18 cellular contexts compared by ENCODE assay signal in the genomic region with DNA sequence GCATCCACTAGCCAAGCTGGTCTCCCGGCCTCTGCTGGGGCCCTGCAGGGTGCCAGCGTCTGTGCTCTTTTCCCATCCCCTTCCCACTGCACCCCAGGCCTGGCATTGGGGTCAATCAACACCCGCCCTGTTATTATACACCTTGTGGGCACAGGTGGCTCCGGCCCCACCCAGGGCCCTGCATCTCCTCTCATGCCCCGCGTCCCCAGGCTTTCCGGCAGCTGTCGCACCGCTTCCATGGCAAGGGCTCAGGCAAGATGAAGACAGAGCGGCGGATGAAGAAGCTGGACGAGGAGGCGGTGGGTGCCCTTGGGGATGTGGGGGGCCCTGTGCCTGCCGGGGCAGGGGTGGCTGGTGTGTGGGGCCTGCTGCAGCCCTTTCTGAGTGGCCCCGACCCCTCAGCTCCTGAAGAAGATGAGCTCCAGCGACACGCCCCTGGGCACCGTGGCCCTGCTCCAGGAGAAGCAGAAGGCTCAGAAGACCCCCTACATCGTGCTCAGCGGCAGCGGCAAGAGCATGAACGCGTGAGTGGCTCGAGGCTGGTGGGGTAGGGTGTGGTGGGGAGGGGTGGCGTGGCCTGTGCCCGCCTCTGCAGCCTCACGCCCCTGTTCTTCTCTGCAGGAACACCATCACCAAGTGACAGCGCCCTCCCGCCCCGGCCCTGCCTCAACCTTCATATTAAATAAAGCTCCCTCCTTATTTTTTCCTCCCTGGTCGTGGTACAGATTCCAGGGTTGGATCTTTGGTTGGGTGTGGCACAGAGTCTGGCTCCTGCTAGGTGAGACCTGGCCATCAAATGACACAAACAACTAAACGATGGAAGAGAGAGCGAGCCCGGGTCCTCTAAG. TPM values are rescaled to one million over a fixed set of nuclear protein-coding genes. Genes with fewer than 3 reads are reported as not detected.
A peak's percentile ranks its signal among the peaks of the same experiment; 100 is the strongest.
DNase-seq lines count a peak whose midpoint lies in the region; ATAC-seq, FAIRE-seq and TF ChIP-seq lines count a peak whose summit lies in the region.
"Had no signal": no experiment of that assay in that cellular context is flagged by ENCODE, and none has a peak within 500 bp of the region (broad histone marks: within the 10 kb centered on the region; RNA-seq: fewer than 3 reads in every experiment).

No MANE protein-coding gene starts in this region.

- WGBS in HepG2 (ENCODE audit: low lambda C conversion rate): 96% methylated on average over 30 of the region's 34 CpGs
- 87% methylated on average over 9 of the region's 34 CpGs for WGBS in right lobe of liver (ENCODE audit: insufficient coverage, low coverage, low lambda C conversion rate, missing lambda C conversion rate)

- H2AFZ ChIP-seq in HepG2 (ENCODE audit: low read length): no peak overlapping the region

- TF ChIP-seq EP300 in HepG2 (IDR thresholded peaks at IDR 0.05; ENCODE audit: low read depth in 2 of 2, low read length in 2 of 2): no peak
- TF ChIP-seq EP300 in HepG2 (CRISPR knock-in tag; IDR thresholded peaks at IDR 0.05; ENCODE audit: borderline replicate concordance): no peak

- H3K36me3 ChIP-seq in HepG2 (replicated peaks in 1 of 2; ENCODE audit: control insufficient read depth in 1 of 2, insufficient read depth in 2 of 2, low read length in 2 of 2) (peaks cover 5 to 19% of the 10 kb centered on the region in 2 experiments; a peak in 4 of 5 replicates), right lobe of liver (peaks cover 0 to 33% (median 16%) of the 10 kb centered on the region in 4 donors)

- no peaks in the 10 kb centered on the region for H3K9me3 Mint-ChIP-seq in activated T-cell treated with anti-CD3 and anti-CD28 coated beads, Interleukin-2, amount 50 U/mL, for 24 hours
- H3K9me3 Mint-ChIP-seq in endothelial cell (ENCODE audit: unreplicated experiment): no peaks in the 10 kb centered on the region
- H3K9me3 Mint-ChIP-seq: CD4-positive, alpha-beta memory T cell had no signal

- H3K27me3 Mint-ChIP-seq in activated T-cell treated with anti-CD3 and anti-CD28 coated beads, Interleukin-2, amount 50 U/mL, for 24 hours: no peaks in the 10 kb centered on the region
- H3K27me3 Mint-ChIP-seq in endothelial cell (ENCODE audit: unreplicated experiment): peaks cover 7% of the 10 kb centered on the region
- H3K27me3 Mint-ChIP-seq: CD4-positive, alpha-beta memory T cell had no signal

- no TSS peak for BruUV-seq in HepG2 (replicated peaks; lab: Mats Ljungman, UMichigan)

- H3K4me3 ChIP-seq in HepG2 (replicated peaks in 1 of 3; ENCODE audit: insufficient read depth in 1 of 3, low read depth in 2 of 3, low read length in 3 of 3) (no peak overlapping the region), right lobe of liver (no peak overlapping the region)
- H3K4me3 ChIP-seq: BLaER1 treated with 17β-estradiol and CSF1 and Interleukin-3, amounts not matched to agents 10 nM and 100 nM; HAP-1 had no signal

- no peaks in the 10 kb centered on the region; a peak in 1 of 5 replicates for H3K27me3 ChIP-seq in HepG2 (ENCODE audit: control insufficient read depth in 1 of 2, insufficient read depth in 2 of 2, low read length in 2 of 2)
- no peaks in the 10 kb centered on the region for H3K27me3 ChIP-seq in right lobe of liver
- H3K27me3 ChIP-seq: BLaER1 treated with 17β-estradiol and CSF1 and Interleukin-3, amounts not matched to agents 10 nM and 100 nM had no signal

- POLR2A ChIA-PET in HepG2 (lab: Yijun Ruan, JAX): no interaction called here

- TF ChIP-seq CTCF in HepG2 (CRISPR knock-in tag; IDR thresholded peaks at IDR 0.05) (no peak), right lobe of liver (IDR thresholded peaks at IDR 0.05) (no peak), endothelial cell (IDR thresholded peaks at IDR 0.05; ENCODE audit: unreplicated experiment) (no peak)

- no peak for FAIRE-seq in HepG2 (lab: Jason Lieb, UNC)
- FAIRE-seq: GM12891 had no signal

- H3K4me3 Mint-ChIP-seq in activated T-cell treated with anti-CD3 and anti-CD28 coated beads, Interleukin-2, amount 50 U/mL, for 24 hours: no peak overlapping the region
- peak overlapping the region; percentile 37 for H3K4me3 Mint-ChIP-seq in endothelial cell (ENCODE audit: unreplicated experiment)
- H3K4me3 Mint-ChIP-seq: CD4-positive, alpha-beta memory T cell had no signal

- H3K4me1 ChIP-seq in HepG2 (ENCODE audit: insufficient read depth, low read length) (peaks cover 7% of the 10 kb centered on the region), right lobe of liver (no peaks in the 10 kb centered on the region)
- H3K4me1 ChIP-seq: HAP-1 had no signal

- no peaks in the 10 kb centered on the region for H3K9me3 ChIP-seq in HepG2 (ENCODE audit: low read length)
- H3K9me3 ChIP-seq in right lobe of liver: no peaks in the 10 kb centered on the region
- H3K9me3 ChIP-seq: BLaER1 treated with 17β-estradiol and CSF1 and Interleukin-3, amounts not matched to agents 10 nM and 100 nM; HAP-1 had no signal

- no peak overlapping the region for H3K27ac ChIP-seq in HepG2 (ENCODE audit: extremely low read length, insufficient read depth, low read length)
- H3K27ac ChIP-seq in right lobe of liver: no peak overlapping the region
- H3K27ac ChIP-seq: BLaER1 treated with 17β-estradiol and CSF1 and Interleukin-3, amounts not matched to agents 10 nM and 100 nM had no signal

- no peak overlapping the region for H3K9ac ChIP-seq in HepG2 (ENCODE audit: insufficient read depth, low read depth, low read length)
- H3K9ac ChIP-seq: BLaER1 treated with 17β-estradiol and CSF1 and Interleukin-3, amounts not matched to agents 10 nM and 100 nM had no signal

- TF ChIP-seq POLR2A in HepG2 (IDR thresholded peaks at IDR 0.05; ENCODE audit: insufficient read depth in 1 of 2, low read depth in 2 of 2, low read length in 2 of 2): no peak
- TF ChIP-seq POLR2A in right lobe of liver (IDR thresholded peaks at IDR 0.05): no peak

- H3K36me3 Mint-ChIP-seq in activated T-cell treated with anti-CD3 and anti-CD28 coated beads, Interleukin-2, amount 50 U/mL, for 24 hours (ENCODE audit: low read depth): peaks cover 58% of the 10 kb centered on the region
- peaks cover 30% of the 10 kb centered on the region for H3K36me3 Mint-ChIP-seq in endothelial cell (ENCODE audit: low read depth, unreplicated experiment)

- H3K79me2 ChIP-seq in HepG2 (ENCODE audit: insufficient read depth, low read length): no peaks in the 10 kb centered on the region

- no peak for DNase-seq in activated T-cell treated with anti-CD3 and anti-CD28 coated beads, Interleukin-2, amount 50 U/mL, for 24 hours
- DNase-seq in activated T-cell treated with anti-CD3 and anti-CD28 coated beads for 4 hours (no peak), HepG2 (ENCODE audit: low spot score) (no peak), right lobe of liver (no peak), endothelial cell (ENCODE audit: low spot score) (no peak), amygdala (lab: John Stamatoyannopoulos, UW) (no peak), GM19240 (ENCODE audit: insufficient read length, low spot score) (no peak)
- DNase-seq: ACHN, DMS79, GOT3 had no signal

- intact Hi-C loops in HepG2 (cut with micrococcal nuclease; ENCODE audit: unreplicated experiment) (no loop called here), right lobe of liver (cut with DNase I) (no loop called here)

- in situ Hi-C loops in HepG2 (cut with HindIII; ENCODE audit: extremely low pct_ligation_motif_present, low pct_unique_long_range_greater_than_20kb): no loop called here

- H3K4me2 ChIP-seq in HepG2 (ENCODE audit: low read depth, low read length): no peak overlapping the region
- H3K4me2 ChIP-seq: BLaER1 treated with 17β-estradiol and CSF1 and Interleukin-3, amounts not matched to agents 10 nM and 100 nM had no signal

- no peaks in the 10 kb centered on the region for H4K20me1 ChIP-seq in HepG2 (ENCODE audit: insufficient read depth, low read length)

- CTCF ChIA-PET in HepG2 (lab: Yijun Ruan, JAX; ENCODE audit: low intra/inter-chr PET ratio, low total read pairs): no interaction called here

- H3K4me1 Mint-ChIP-seq in activated T-cell treated with anti-CD3 and anti-CD28 coated beads, Interleukin-2, amount 50 U/mL, for 24 hours (ENCODE audit: low read depth): no peaks in the 10 kb centered on the region
- no peaks in the 10 kb centered on the region for H3K4me1 Mint-ChIP-seq in endothelial cell (ENCODE audit: unreplicated experiment)

- ATAC-seq in HepG2 (no peak), right lobe of liver (no peak), HG02763 (IDR thresholded peaks at IDR 0.05; ENCODE audit: unreplicated experiment) (no peak)

- TF ChIP-seq RAD21 in HepG2 (CRISPR knock-in tag; IDR thresholded peaks at IDR 0.05): no peak

- H3K27ac Mint-ChIP-seq in activated T-cell treated with anti-CD3 and anti-CD28 coated beads, Interleukin-2, amount 50 U/mL, for 24 hours: peak overlapping the region; percentile 35
- H3K27ac Mint-ChIP-seq in endothelial cell (ENCODE audit: unreplicated experiment): no peak overlapping the region
- H3K27ac Mint-ChIP-seq: CD4-positive, alpha-beta memory T cell had no signal

RNA-seq across cellular contexts. Expression of a gene that starts 17.1 kb away (rescaled TPM):
- total RNA-seq in HepG2 (2016; rRNA removed; fragmentation: Illumina TruSeq; extraction: Trizol) (18.1 and 22.5 TPM in 2 replicates), right lobe of liver (10 to 100 TPM; 14.3 to 34.1 (median 20.6) TPM), endothelial cell (ENCODE audit: unreplicated experiment) (46.5 TPM)
- 9.9 and 12.6 TPM in 2 replicates for total RNA-seq in HepG2 (2016; cell fraction: cytosol; rRNA removed; fragmentation: Illumina TruSeq; extraction: Trizol; ENCODE audit: low read depth)
- 12.3 and 22.5 TPM in 2 replicates for total RNA-seq in HepG2 (2016; cell fraction: insoluble cytoplasmic fraction; rRNA removed; fragmentation: Illumina TruSeq; extraction: Trizol)
- 9.7 and 12.2 TPM in 2 replicates for total RNA-seq in HepG2 (2016; cell fraction: membrane; rRNA removed; fragmentation: Illumina TruSeq; extraction: Trizol)
- total RNA-seq in HepG2 (2016; cell fraction: nucleus; rRNA removed; fragmentation: Illumina TruSeq; extraction: Trizol): 15.9 and 17.5 TPM in 2 replicates
- 11.3 and 13.1 TPM in 2 replicates for polyA plus RNA-seq in HepG2 (2011; rRNA removed)
- 7.2 and 7.5 TPM in 2 replicates for polyA plus RNA-seq in HepG2 (2011; cell fraction: cytosol; rRNA removed)
- polyA plus RNA-seq in HepG2 (2011; cell fraction: nucleus; rRNA removed): 32.9 and 42.8 TPM in 2 replicates
- 17.3 and 24.6 TPM in 2 replicates for polyA plus RNA-seq in HepG2 (2012)
- polyA plus RNA-seq in HepG2 (2016; cell fraction: cytosol; fragmentation: Illumina TruSeq; extraction: Trizol; ENCODE audit: low read depth): 8.9 and 10.6 TPM in 2 replicates
- polyA plus RNA-seq in HepG2 (2016; cell fraction: insoluble cytoplasmic fraction; fragmentation: Illumina TruSeq; extraction: Trizol; ENCODE audit: low read depth): 26.7 and 35.4 TPM in 2 replicates
- polyA plus RNA-seq in HepG2 (2016; cell fraction: membrane; fragmentation: Illumina TruSeq; extraction: Trizol; ENCODE audit: low read depth): 9.0 and 11.4 TPM in 2 replicates
- 48.2 and 61.5 TPM in 2 replicates for polyA plus RNA-seq in HepG2 (2016; cell fraction: nucleus; fragmentation: Illumina TruSeq; extraction: Trizol; ENCODE audit: insufficient read depth, low read depth)
- 11.0 and 12.8 TPM in 2 replicates for polyA minus RNA-seq in HepG2 (2011; rRNA and poly(A)+ RNA removed; ENCODE audit: low replicate concordance)
- polyA minus RNA-seq in HepG2 (2011; cell fraction: cytosol; rRNA and poly(A)+ RNA removed): 8.1 and 11.4 TPM in 2 replicates
- polyA minus RNA-seq in HepG2 (2011; cell fraction: nucleus; rRNA and poly(A)+ RNA removed): 9.7 and 11.7 TPM in 2 replicates

RNA-seq across cellular contexts. Expression of a gene that starts 23.3 kb away (rescaled TPM):
- total RNA-seq in HepG2 (2016; rRNA removed; fragmentation: Illumina TruSeq; extraction: Trizol) (30.8 and 45.9 TPM in 2 replicates), right lobe of liver (10 to 100 TPM; 11.5 to 22.1 (median 13.1) TPM), endothelial cell (ENCODE audit: unreplicated experiment) (34.9 TPM)
- total RNA-seq in HepG2 (2016; cell fraction: cytosol; rRNA removed; fragmentation: Illumina TruSeq; extraction: Trizol; ENCODE audit: low read depth): 6.9 and 8.1 TPM in 2 replicates
- total RNA-seq in HepG2 (2016; cell fraction: insoluble cytoplasmic fraction; rRNA removed; fragmentation: Illumina TruSeq; extraction: Trizol): 31.8 and 45.0 TPM in 2 replicates
- total RNA-seq in HepG2 (2016; cell fraction: membrane; rRNA removed; fragmentation: Illumina TruSeq; extraction: Trizol): 15.6 and 16.4 TPM in 2 replicates
- 25.8 TPM in 2 replicates for total RNA-seq in HepG2 (2016; cell fraction: nucleus; rRNA removed; fragmentation: Illumina TruSeq; extraction: Trizol)
- polyA plus RNA-seq in HepG2 (2011; rRNA removed): 18.2 and 24.0 TPM in 2 replicates
- 22.4 and 22.6 TPM in 2 replicates for polyA plus RNA-seq in HepG2 (2011; cell fraction: cytosol; rRNA removed)
- 15.8 and 23.5 TPM in 2 replicates for polyA plus RNA-seq in HepG2 (2011; cell fraction: nucleus; rRNA removed)
- 15.2 and 20.1 TPM in 2 replicates for polyA plus RNA-seq in HepG2 (2012)
- polyA plus RNA-seq in HepG2 (2016; cell fraction: cytosol; fragmentation: Illumina TruSeq; extraction: Trizol; ENCODE audit: low read depth): 2.1 and 2.9 TPM in 2 replicates
- polyA plus RNA-seq in HepG2 (2016; cell fraction: insoluble cytoplasmic fraction; fragmentation: Illumina TruSeq; extraction: Trizol; ENCODE audit: low read depth): 33.3 and 34.6 TPM in 2 replicates
- 7.7 and 8.3 TPM in 2 replicates for polyA plus RNA-seq in HepG2 (2016; cell fraction: membrane; fragmentation: Illumina TruSeq; extraction: Trizol; ENCODE audit: low read depth)
- polyA plus RNA-seq in HepG2 (2016; cell fraction: nucleus; fragmentation: Illumina TruSeq; extraction: Trizol; ENCODE audit: insufficient read depth, low read depth): 31.4 and 35.8 TPM in 2 replicates
- polyA minus RNA-seq in HepG2 (2011; rRNA and poly(A)+ RNA removed; ENCODE audit: low replicate concordance): 41.6 and 67.3 TPM in 2 replicates
- polyA minus RNA-seq in HepG2 (2011; cell fraction: cytosol; rRNA and poly(A)+ RNA removed): 10.7 and 14.6 TPM in 2 replicates
- 14.3 and 20.4 TPM in 2 replicates for polyA minus RNA-seq in HepG2 (2011; cell fraction: nucleus; rRNA and poly(A)+ RNA removed)

RNA-seq across cellular contexts. Expression of a gene that starts 23.7 kb away (rescaled TPM):
- 40.5 and 45.9 TPM in 2 replicates for total RNA-seq in HepG2 (2016; rRNA removed; fragmentation: Illumina TruSeq; extraction: Trizol)
- total RNA-seq in HepG2 (2016; cell fraction: cytosol; rRNA removed; fragmentation: Illumina TruSeq; extraction: Trizol; ENCODE audit: low read depth): 24.1 and 29.2 TPM in 2 replicates
- 42.5 and 45.7 TPM in 2 replicates for total RNA-seq in HepG2 (2016; cell fraction: insoluble cytoplasmic fraction; rRNA removed; fragmentation: Illumina TruSeq; extraction: Trizol)
- 21.9 and 24.3 TPM in 2 replicates for total RNA-seq in HepG2 (2016; cell fraction: membrane; rRNA removed; fragmentation: Illumina TruSeq; extraction: Trizol)
- 17.5 and 24.3 TPM in 2 replicates for total RNA-seq in HepG2 (2016; cell fraction: nucleus; rRNA removed; fragmentation: Illumina TruSeq; extraction: Trizol)
- 75.9 and 86.5 TPM in 2 replicates for polyA plus RNA-seq in HepG2 (2011; rRNA removed)
- 96.6 and 104 TPM in 2 replicates for polyA plus RNA-seq in HepG2 (2011; cell fraction: cytosol; rRNA removed)
- 34.4 and 41.3 TPM in 2 replicates for polyA plus RNA-seq in HepG2 (2011; cell fraction: nucleus; rRNA removed)
- 102 and 132 TPM in 2 replicates for polyA plus RNA-seq in HepG2 (2012)
- polyA plus RNA-seq in HepG2 (2016; cell fraction: cytosol; fragmentation: Illumina TruSeq; extraction: Trizol; ENCODE audit: low read depth): 115 and 123 TPM in 2 replicates
- polyA plus RNA-seq in HepG2 (2016; cell fraction: insoluble cytoplasmic fraction; fragmentation: Illumina TruSeq; extraction: Trizol; ENCODE audit: low read depth): 264 and 272 TPM in 2 replicates
- 102 and 111 TPM in 2 replicates for polyA plus RNA-seq in HepG2 (2016; cell fraction: membrane; fragmentation: Illumina TruSeq; extraction: Trizol; ENCODE audit: low read depth)
- polyA plus RNA-seq in HepG2 (2016; cell fraction: nucleus; fragmentation: Illumina TruSeq; extraction: Trizol; ENCODE audit: insufficient read depth, low read depth): 126 and 133 TPM in 2 replicates
- 57.6 and 195 TPM in 2 replicates for polyA minus RNA-seq in HepG2 (2011; rRNA and poly(A)+ RNA removed; ENCODE audit: low replicate concordance)
- 20.0 and 34.2 TPM in 2 replicates for polyA minus RNA-seq in HepG2 (2011; cell fraction: cytosol; rRNA and poly(A)+ RNA removed)
- polyA minus RNA-seq in HepG2 (2011; cell fraction: nucleus; rRNA and poly(A)+ RNA removed): 23.4 and 30.2 TPM in 2 replicates
- 10 to 100 TPM; 30.2 to 96.9 (median 72.0) TPM for total RNA-seq in right lobe of liver
- 163 TPM for total RNA-seq in endothelial cell (ENCODE audit: unreplicated experiment)

RNA-seq across cellular contexts. Expression of a gene that starts 33.2 kb away (rescaled TPM):
- total RNA-seq in HepG2 (2016; rRNA removed; fragmentation: Illumina TruSeq; extraction: Trizol) (not detected in 2 replicates), right lobe of liver (not detected), endothelial cell (ENCODE audit: unreplicated experiment) (not detected)
- not detected in 2 replicates for total RNA-seq in HepG2 (2016; cell fraction: cytosol; rRNA removed; fragmentation: Illumina TruSeq; extraction: Trizol; ENCODE audit: low read depth)
- not detected in 2 replicates for total RNA-seq in HepG2 (2016; cell fraction: insoluble cytoplasmic fraction; rRNA removed; fragmentation: Illumina TruSeq; extraction: Trizol)
- not detected in 2 replicates for total RNA-seq in HepG2 (2016; cell fraction: membrane; rRNA removed; fragmentation: Illumina TruSeq; extraction: Trizol)
- not detected in 2 replicates for total RNA-seq in HepG2 (2016; cell fraction: nucleus; rRNA removed; fragmentation: Illumina TruSeq; extraction: Trizol)
- not detected in 2 replicates for polyA plus RNA-seq in HepG2 (2011; rRNA removed)
- not detected in 2 replicates for polyA plus RNA-seq in HepG2 (2011; cell fraction: cytosol; rRNA removed)
- polyA plus RNA-seq in HepG2 (2011; cell fraction: nucleus; rRNA removed): not detected in 2 replicates
- not detected in 2 replicates for polyA plus RNA-seq in HepG2 (2012)
- not detected in 2 replicates for polyA plus RNA-seq in HepG2 (2016; cell fraction: cytosol; fragmentation: Illumina TruSeq; extraction: Trizol; ENCODE audit: low read depth)
- polyA plus RNA-seq in HepG2 (2016; cell fraction: insoluble cytoplasmic fraction; fragmentation: Illumina TruSeq; extraction: Trizol; ENCODE audit: low read depth): not detected in 2 replicates
- not detected in 2 replicates for polyA plus RNA-seq in HepG2 (2016; cell fraction: membrane; fragmentation: Illumina TruSeq; extraction: Trizol; ENCODE audit: low read depth)
- polyA plus RNA-seq in HepG2 (2016; cell fraction: nucleus; fragmentation: Illumina TruSeq; extraction: Trizol; ENCODE audit: insufficient read depth, low read depth): not detected in 2 replicates
- not detected in 2 replicates for polyA minus RNA-seq in HepG2 (2011; rRNA and poly(A)+ RNA removed; ENCODE audit: low replicate concordance)
- not detected in 2 replicates for polyA minus RNA-seq in HepG2 (2011; cell fraction: cytosol; rRNA and poly(A)+ RNA removed)
- not detected in 2 replicates for polyA minus RNA-seq in HepG2 (2011; cell fraction: nucleus; rRNA and poly(A)+ RNA removed)
- total RNA-seq: A172; CD4-positive, alpha-beta memory T cell; G401; HT1080 had no signal
- polyA plus RNA-seq: CD4-positive, alpha-beta memory T cell had no signal

RNA-seq across cellular contexts. Expression of a gene that starts 33.3 kb away (rescaled TPM):
- total RNA-seq in HepG2 (2016; rRNA removed; fragmentation: Illumina TruSeq; extraction: Trizol) (not detected in 2 replicates), right lobe of liver (not detected), endothelial cell (ENCODE audit: unreplicated experiment) (not detected)
- not detected in 2 replicates for total RNA-seq in HepG2 (2016; cell fraction: cytosol; rRNA removed; fragmentation: Illumina TruSeq; extraction: Trizol; ENCODE audit: low read depth)
- total RNA-seq in HepG2 (2016; cell fraction: insoluble cytoplasmic fraction; rRNA removed; fragmentation: Illumina TruSeq; extraction: Trizol): 0.12 TPM in 1 of 2 replicates, not detected in the other
- not detected in 2 replicates for total RNA-seq in HepG2 (2016; cell fraction: membrane; rRNA removed; fragmentation: Illumina TruSeq; extraction: Trizol)
- not detected in 2 replicates for total RNA-seq in HepG2 (2016; cell fraction: nucleus; rRNA removed; fragmentation: Illumina TruSeq; extraction: Trizol)
- 0.07 TPM in 1 of 2 replicates, not detected in the other for polyA plus RNA-seq in HepG2 (2011; rRNA removed)
- polyA plus RNA-seq in HepG2 (2011; cell fraction: cytosol; rRNA removed): 0.05 and 0.12 TPM in 2 replicates
- 0.21 and 0.23 TPM in 2 replicates for polyA plus RNA-seq in HepG2 (2011; cell fraction: nucleus; rRNA removed)
- 0.07 and 0.12 TPM in 2 replicates for polyA plus RNA-seq in HepG2 (2012)
- polyA plus RNA-seq in HepG2 (2016; cell fraction: cytosol; fragmentation: Illumina TruSeq; extraction: Trizol; ENCODE audit: low read depth): 0.24 TPM in 1 of 2 replicates, not detected in the other
- not detected in 2 replicates for polyA plus RNA-seq in HepG2 (2016; cell fraction: insoluble cytoplasmic fraction; fragmentation: Illumina TruSeq; extraction: Trizol; ENCODE audit: low read depth)
- not detected in 2 replicates for polyA plus RNA-seq in HepG2 (2016; cell fraction: membrane; fragmentation: Illumina TruSeq; extraction: Trizol; ENCODE audit: low read depth)
- polyA plus RNA-seq in HepG2 (2016; cell fraction: nucleus; fragmentation: Illumina TruSeq; extraction: Trizol; ENCODE audit: insufficient read depth, low read depth): not detected in 2 replicates
- 0.12 TPM in 1 of 2 replicates, not detected in the other for polyA minus RNA-seq in HepG2 (2011; rRNA and poly(A)+ RNA removed; ENCODE audit: low replicate concordance)
- polyA minus RNA-seq in HepG2 (2011; cell fraction: cytosol; rRNA and poly(A)+ RNA removed): not detected in 2 replicates
- polyA minus RNA-seq in HepG2 (2011; cell fraction: nucleus; rRNA and poly(A)+ RNA removed): 0.37 TPM in 1 of 2 replicates, not detected in the other
- total RNA-seq: A172; CD4-positive, alpha-beta memory T cell; G401 had no signal
- polyA plus RNA-seq: CD4-positive, alpha-beta memory T cell had no signal
